Comparison of ENCODE assay signal across 10 cellular contexts in genomic region chr4:7823416-7823824, GRCh38.
A peak's percentile ranks its signal among the peaks of the same experiment; 100 is the strongest.
DNase-seq lines count a peak whose midpoint lies in the region; ATAC-seq, FAIRE-seq and TF ChIP-seq lines count a peak whose summit lies in the region.
"Had no signal": no experiment of that assay in that cellular context is flagged by ENCODE, and none has a peak within 500 bp of the region (broad histone marks: within the 10 kb centered on the region; RNA-seq: fewer than 3 reads in every experiment).

No MANE protein-coding gene starts in this region.

- H3K4me3 ChIP-seq in endothelial cell of umbilical vein (replicated peaks in 1 of 3; ENCODE audit: insufficient read depth in 1 of 3, low read depth in 1 of 3, low read length in 3 of 3) (no peak overlapping the region), stomach smooth muscle (ENCODE audit: low read length in 2 of 2) (peak overlapping the region in 1 of 2 donors; percentile 23)

- H3K9ac ChIP-seq in endothelial cell of umbilical vein (replicated peaks; ENCODE audit: extremely low read depth, insufficient read depth, low read length) (peak overlapping the region; percentile 60), stomach smooth muscle (ENCODE audit: low read length in 2 of 2) (peak overlapping the region; percentile 50 to 52)

- BruUV-seq in endothelial cell of umbilical vein (replicated peaks; lab: Mats Ljungman, UMichigan), result no TSS peak

- POLR2A ChIA-PET in endothelial cell of umbilical vein (lab: Charles Lee), result no interaction called here

- H3K27me3 ChIP-seq in endothelial cell of umbilical vein (ENCODE audit: control insufficient read depth in 2 of 2, insufficient read depth in 2 of 2, low read length in 2 of 2) (no peaks in the 10 kb centered on the region), stomach smooth muscle (ENCODE audit: control insufficient read depth in 1 of 2, insufficient read depth in 2 of 2, low read length in 2 of 2) (no peaks in the 10 kb centered on the region)

- H3K4me1 ChIP-seq in endothelial cell of umbilical vein (ENCODE audit: control insufficient read depth, extremely low read depth, insufficient read depth, low read length), result peaks cover 41% of the 10 kb centered on the region
- peaks cover 57% of the 10 kb centered on the region for H3K4me1 ChIP-seq in stomach smooth muscle (ENCODE audit: control insufficient read depth, insufficient read depth, low read length)

- DNase-seq in HuH-7.5 (ENCODE audit: low spot score) (peak; percentile 43), endothelial cell of umbilical vein (ENCODE audit: low read depth, low spot score) (peak; percentile 66), lung microvascular endothelial cell (ENCODE audit: low read depth in 2 of 2) (peak; percentile 27 to 45), T1000 (lab: John Stamatoyannopoulos, UW) (no peak)
- DNase-seq in activated CD4-positive, CD25-positive, alpha-beta regulatory T cell (lab: John Stamatoyannopoulos, UW), result no peak
- no peak for DNase-seq in activated CD4-positive, alpha-beta T cell treated with anti-CD3 and anti-CD28 coated beads, Interleukin-2, amount 50 U/mL, for 48 hours
- DNase-seq: activated CD4-positive, alpha-beta memory T cell treated with anti-CD3 and anti-CD28 coated beads for 36 hours; PC-3 had no signal

- H3K36me3 ChIP-seq in endothelial cell of umbilical vein (ENCODE audit: control insufficient read depth in 2 of 2, extremely low read depth in 1 of 2, insufficient read depth in 2 of 2, low read length in 2 of 2) (peaks cover 21 to 24% of the 10 kb centered on the region in 2 experiments), stomach smooth muscle (ENCODE audit: control insufficient read depth in 2 of 2, insufficient read depth in 2 of 2, low read length in 2 of 2) (peaks cover 8 to 10% of the 10 kb centered on the region in 2 donors)

- H3K79me2 ChIP-seq in endothelial cell of umbilical vein (ENCODE audit: control insufficient read depth, insufficient read depth, low read length), result peaks cover 56% of the 10 kb centered on the region

- H3K27ac ChIP-seq in endothelial cell of umbilical vein (ENCODE audit: insufficient read depth, low read depth, low read length) (peak overlapping the region; percentile 81), stomach smooth muscle (ENCODE audit: low read length) (peak overlapping the region; percentile 89)

- no peak for ATAC-seq in GM18873 (IDR thresholded peaks at IDR 0.05; ENCODE audit: low FRiP score, unreplicated experiment)
- ATAC-seq: PC-3 had no signal

- no peak overlapping the region for H3K4me2 ChIP-seq in endothelial cell of umbilical vein (ENCODE audit: insufficient read depth, low read length)

- CTCF ChIA-PET in endothelial cell of umbilical vein (lab: Charles Lee), result interaction anchor here (0.6 to 2.2 kb wide), 8 partner anchors 9 to 22 kb away, joined by 3 to 8 read pairs (median 4); no protein-coding TSS in a partner anchor

- H4K20me1 ChIP-seq in endothelial cell of umbilical vein (replicated peaks; ENCODE audit: control insufficient read depth, extremely low read depth, insufficient read depth, low read length), result no peaks in the 10 kb centered on the region

- H2AFZ ChIP-seq in endothelial cell of umbilical vein (ENCODE audit: low read depth, low read length), result no peak overlapping the region

- dilution Hi-C loops in endothelial cell of umbilical vein (cut with MboI; ENCODE audit: extremely low pct_ligation_motif_present, low sequenced_read_pairs), result no loop called here

- TF ChIP-seq POLR2A in endothelial cell of umbilical vein (IDR thresholded peaks at IDR 0.05; ENCODE audit: low read depth, low read length), result no peak

- intact Hi-C loops in endothelial cell of umbilical vein (cut with micrococcal nuclease), result no loop called here

- no peak for TF ChIP-seq CTCF in endothelial cell of umbilical vein (IDR thresholded peaks at IDR 0.05; ENCODE audit: extremely low read depth in 1 of 2, insufficient read depth in 1 of 2, low read depth in 1 of 2, low read length in 2 of 2)

- H3K9me3 ChIP-seq in endothelial cell of umbilical vein (replicated peaks; ENCODE audit: control insufficient read depth, insufficient read depth, low read length) (no peaks in the 10 kb centered on the region), stomach smooth muscle (ENCODE audit: control insufficient read depth in 2 of 2, low read length in 2 of 2) (no peaks in the 10 kb centered on the region)

- FAIRE-seq in endothelial cell of umbilical vein (lab: Jason Lieb, UNC), result no peak

- no peaks in the 10 kb centered on the region for H3K9me1 ChIP-seq in endothelial cell of umbilical vein (replicated peaks; ENCODE audit: control insufficient read depth, extremely low read depth, insufficient read depth, low read length)

TF ChIP-seq in endothelial cell of umbilical vein, 7 proteins besides CTCF, POLR2A, EP300 and RAD21:
- TF ChIP-seq POLR2AphosphoS5 (IDR thresholded peaks at IDR 0.05; ENCODE audit: insufficient read depth, low read depth, low read length) (no peak), GATA2 (IDR thresholded peaks at IDR 0.05; ENCODE audit: insufficient read depth, insufficient read length, low read depth, low read length) (no peak), JUN (IDR thresholded peaks at IDR 0.05; ENCODE audit: borderline replicate concordance, insufficient read depth, insufficient read length, low read depth) (no peak), EZH2 (IDR thresholded peaks at IDR 0.05; ENCODE audit: borderline replicate concordance, low read depth, low read length, severe bottlenecking) (no peak), FOS (IDR thresholded peaks at IDR 0.05; ENCODE audit: borderline replicate concordance, insufficient read depth, low read length) (no peak)

Comparison
In these comparisons a context has a peak if more than half of its experiments do, and no peak if none do; other contexts are left out.
1. DNase-seq: peak in HuH-7.5 (single experiment), endothelial cell of umbilical vein (single experiment) and lung microvascular endothelial cell (2 of 2); none in T1000 (single experiment), activated CD4-positive, CD25-positive, alpha-beta regulatory T cell (0 of 4) and activated CD4-positive, alpha-beta T cell treated with anti-CD3 and anti-CD28 coated beads, Interleukin-2, amount 50 U/mL, for 48 hours (0 of 2).